In the genomic region with DNA sequence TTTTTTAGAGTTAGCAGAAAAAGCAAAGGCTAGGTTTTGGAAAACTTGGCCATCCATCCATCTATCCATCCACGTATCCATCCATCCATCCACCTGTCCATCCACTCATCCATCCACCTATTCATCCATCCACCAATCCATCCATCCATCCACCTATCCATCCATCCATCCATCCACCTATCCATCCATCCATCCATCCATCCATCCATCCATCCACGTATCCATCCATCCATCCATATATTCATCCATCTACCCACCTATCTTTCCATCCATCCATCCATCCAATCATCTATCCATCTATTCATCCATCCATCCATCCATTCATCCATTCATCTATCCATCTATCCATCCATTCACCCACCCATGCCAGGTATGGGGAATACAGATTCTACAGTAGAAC, we compare ENCODE assay signal across 35 cellular contexts.
"Had no signal": no experiment of that assay in that cellular context is flagged by ENCODE, and none has a peak within 500 bp of the region (broad histone marks: within the 10 kb centered on the region; RNA-seq: fewer than 3 reads in every experiment).

No MANE protein-coding gene starts in this region.

- DNase-seq: activated B cell treated with CpG ODN at 0.5 μM for 24 hours; activated CD4-positive, alpha-beta memory T cell treated with anti-CD3 and anti-CD28 coated beads for 36 hours; activated CD4-positive, alpha-beta T cell treated with anti-CD3 and anti-CD28 coated beads for 4 hours; activated CD4-positive, alpha-beta T cell treated with anti-CD3 and anti-CD28 coated beads, Interleukin-2, amount 10 ng/mL, durations not matched to agents 24 days and 14 days; activated CD4-positive, alpha-beta T cell treated with anti-CD3 and anti-CD28 coated beads, Interleukin-2, amount 50 U/mL, for 1 hour; activated CD4-positive, alpha-beta T cell treated with anti-CD3 and anti-CD28 coated beads, Interleukin-2, amount 50 U/mL, for 4 hours; activated CD4-positive, CD25-positive, alpha-beta regulatory T cell treated with anti-CD3 and anti-CD28 coated beads, Interleukin-2, amount 50 U/mL, for 72 hours; activated CD8-positive, alpha-beta memory T cell treated with anti-CD3 and anti-CD28 coated beads, Interleukin-2, amount 50 U/mL, for 4 hours; activated CD8-positive, alpha-beta T cell treated with anti-CD3 and anti-CD28 coated beads for 36 hours; activated effector memory CD4-positive, alpha-beta T cell treated with anti-CD3 and anti-CD28 coated beads, Interleukin-2, amount 50 U/mL, for 16 hours; activated gamma-delta T cell treated with Interleukin-2 at 50 U/mL for 16 hours; activated naive CD4-positive, alpha-beta T cell; activated naive CD4-positive, alpha-beta T cell treated with anti-CD3 and anti-CD28 coated beads, Interleukin-2, amount 10 ng/mL, durations not matched to agents 7 days and 5 days; activated naive CD8-positive, alpha-beta T cell treated with anti-CD3 and anti-CD28 coated beads for 36 hours; activated T-cell treated with anti-CD3 and anti-CD28 coated beads for 4 hours; activated T-cell treated with anti-CD3 and anti-CD28 coated beads, Interleukin-2, amount 50 U/mL, for 1 hour; activated T-cell treated with anti-CD3 and anti-CD28 coated beads, Interleukin-2, amount 50 U/mL, for 4 hours; activated T-cell treated with anti-CD3 and anti-CD28 coated beads, Interleukin-2, amount 50 U/mL, for 72 hours; adrenal gland; amniotic stem cell; aorta; body of pancreas; brain microvascular endothelial cell; central memory CD4-positive, alpha-beta T cell; T-helper 1 cell; T-helper 9 cell had no signal

- H3K4me3 ChIP-seq: adrenal gland, body of pancreas, breast epithelium had no signal

- H3K27ac ChIP-seq: adrenal gland, body of pancreas, brain microvascular endothelial cell, breast epithelium, VCaP had no signal

- H3K4me3 Mint-ChIP-seq: activated B cell treated with CpG ODN at 0.5 μM for 24 hours; activated CD4-positive, alpha-beta memory T cell treated with anti-CD3 and anti-CD28 coated beads for 36 hours; activated CD4-positive, alpha-beta T cell treated with anti-CD3 and anti-CD28 coated beads, Interleukin-2, amount 10 ng/mL, durations not matched to agents 24 days and 14 days; activated CD8-positive, alpha-beta T cell treated with anti-CD3 and anti-CD28 coated beads for 36 hours; activated naive CD4-positive, alpha-beta T cell treated with anti-CD3 and anti-CD28 coated beads, Interleukin-2, amount 10 ng/mL, durations not matched to agents 7 days and 5 days; activated naive CD8-positive, alpha-beta T cell treated with anti-CD3 and anti-CD28 coated beads for 36 hours; activated T-cell treated with anti-CD3 and anti-CD28 coated beads, Interleukin-2, amount 50 U/mL, for 4 hours; activated T-cell treated with anti-CD3 and anti-CD28 coated beads, Interleukin-2, amount 50 U/mL, for 72 hours; activated T-helper 1 cell treated with anti-CD3 and anti-CD28 coated beads, Interleukin-12 subunit alpha, Interleukin-12 subunit beta, Interleukin-2, Interleukin-4 antibody, amounts not matched to agents 30 ng/mL and 10 ng/mL and 1 ng/mL, durations not matched to agents 14 hours and 24 hours and 36 hours; activated T-helper 17 cell treated with anti-CD3 and anti-CD28 coated beads, Interleukin-2, amount 50 U/mL, for 72 hours; T-helper 1 cell treated with Interleukin-12 subunit alpha and Interleukin-12 subunit beta and Interleukin-4 antibody, amounts not matched to agents 30 μg/mL and 1 μg/mL, for 36 hours; T-helper 2 cell treated with Interferon-gamma antibody and Interleukin-4, amounts not matched to agents 5 μg/mL and 100 μg/mL, for 36 hours had no signal

- FAIRE-seq: astrocyte, TTC549 had no signal

- H3K9me3 Mint-ChIP-seq: activated B cell treated with CpG ODN at 0.5 μM for 24 hours; activated CD4-positive, alpha-beta memory T cell treated with anti-CD3 and anti-CD28 coated beads for 36 hours; activated CD4-positive, alpha-beta T cell treated with anti-CD3 and anti-CD28 coated beads, Interleukin-2, amount 10 ng/mL, durations not matched to agents 24 days and 14 days; activated CD8-positive, alpha-beta T cell treated with anti-CD3 and anti-CD28 coated beads for 36 hours; activated naive CD4-positive, alpha-beta T cell treated with anti-CD3 and anti-CD28 coated beads, Interleukin-2, amount 10 ng/mL, durations not matched to agents 7 days and 5 days; activated naive CD4-positive, alpha-beta T cell treated with anti-CD3 and anti-CD28 coated beads, Interleukin-2, amount 50 U/mL, for 72 hours; activated naive CD8-positive, alpha-beta T cell treated with anti-CD3 and anti-CD28 coated beads for 36 hours; activated T-cell treated with anti-CD3 and anti-CD28 coated beads, Interleukin-2, amount 50 U/mL, for 4 hours; activated T-cell treated with anti-CD3 and anti-CD28 coated beads, Interleukin-2, amount 50 U/mL, for 72 hours; activated T-helper 1 cell treated with anti-CD3 and anti-CD28 coated beads, Interleukin-12 subunit alpha, Interleukin-12 subunit beta, Interleukin-2, Interleukin-4 antibody, amounts not matched to agents 30 ng/mL and 10 ng/mL and 1 ng/mL, durations not matched to agents 14 hours and 24 hours and 36 hours; activated T-helper 17 cell treated with anti-CD3 and anti-CD28 coated beads, Interleukin-2, amount 50 U/mL, for 72 hours; T-helper 1 cell treated with Interleukin-12 subunit alpha and Interleukin-12 subunit beta and Interleukin-4 antibody, amounts not matched to agents 30 μg/mL and 1 μg/mL, for 36 hours; T-helper 2 cell treated with Interferon-gamma antibody and Interleukin-4, amounts not matched to agents 5 μg/mL and 100 μg/mL, for 36 hours had no signal

- H3K36me3 Mint-ChIP-seq: activated CD4-positive, alpha-beta memory T cell treated with anti-CD3 and anti-CD28 coated beads for 36 hours; activated naive CD4-positive, alpha-beta T cell treated with anti-CD3 and anti-CD28 coated beads, Interleukin-2, amount 10 ng/mL, durations not matched to agents 7 days and 5 days; activated naive CD4-positive, alpha-beta T cell treated with anti-CD3 and anti-CD28 coated beads, Interleukin-2, amount 50 U/mL, for 72 hours; activated naive CD8-positive, alpha-beta T cell treated with anti-CD3 and anti-CD28 coated beads for 36 hours had no signal

- H3K9me3 ChIP-seq: adrenal gland, body of pancreas, breast epithelium had no signal

- H3K27me3 ChIP-seq: body of pancreas, brain microvascular endothelial cell, breast epithelium had no signal

- H3K4me1 ChIP-seq: adrenal gland, breast epithelium had no signal

- H3K27me3 Mint-ChIP-seq: activated CD8-positive, alpha-beta T cell treated with anti-CD3 and anti-CD28 coated beads for 36 hours; activated naive CD8-positive, alpha-beta T cell treated with anti-CD3 and anti-CD28 coated beads for 36 hours had no signal

- ATAC-seq: activated CD8-positive, alpha-beta T cell treated with anti-CD3 and anti-CD28 coated beads for 36 hours; activated naive CD4-positive, alpha-beta T cell treated with anti-CD3 and anti-CD28 coated beads, Interleukin-2, amount 50 U/mL, for 72 hours; activated T-cell treated with anti-CD3 and anti-CD28 coated beads, Interleukin-2, amount 50 U/mL, for 4 hours; activated T-cell treated with anti-CD3 and anti-CD28 coated beads, Interleukin-2, amount 50 U/mL, for 72 hours; activated T-helper 17 cell treated with anti-CD3 and anti-CD28 coated beads, Interleukin-2, amount 50 U/mL, for 72 hours; body of pancreas had no signal

- H3K36me3 ChIP-seq: adrenal gland, brain microvascular endothelial cell, breast epithelium had no signal

- H3K27ac Mint-ChIP-seq: activated B cell treated with CpG ODN at 0.5 μM for 24 hours; activated CD4-positive, alpha-beta memory T cell treated with anti-CD3 and anti-CD28 coated beads for 36 hours; activated CD4-positive, alpha-beta T cell treated with anti-CD3 and anti-CD28 coated beads, Interleukin-2, amount 10 ng/mL, durations not matched to agents 24 days and 14 days; activated CD8-positive, alpha-beta T cell treated with anti-CD3 and anti-CD28 coated beads for 36 hours; activated naive CD4-positive, alpha-beta T cell treated with anti-CD3 and anti-CD28 coated beads, Interleukin-2, amount 10 ng/mL, durations not matched to agents 7 days and 5 days; activated naive CD4-positive, alpha-beta T cell treated with anti-CD3 and anti-CD28 coated beads, Interleukin-2, amount 50 U/mL, for 72 hours; activated naive CD8-positive, alpha-beta T cell treated with anti-CD3 and anti-CD28 coated beads for 36 hours; activated T-cell treated with anti-CD3 and anti-CD28 coated beads, Interleukin-2, amount 50 U/mL, for 72 hours; activated T-helper 1 cell treated with anti-CD3 and anti-CD28 coated beads, Interleukin-12 subunit alpha, Interleukin-12 subunit beta, Interleukin-2, Interleukin-4 antibody, amounts not matched to agents 30 ng/mL and 10 ng/mL and 1 ng/mL, durations not matched to agents 14 hours and 24 hours and 36 hours; activated T-helper 17 cell treated with anti-CD3 and anti-CD28 coated beads, Interleukin-2, amount 50 U/mL, for 72 hours; T-helper 1 cell treated with Interleukin-12 subunit alpha and Interleukin-12 subunit beta and Interleukin-4 antibody, amounts not matched to agents 30 μg/mL and 1 μg/mL, for 36 hours; T-helper 2 cell treated with Interferon-gamma antibody and Interleukin-4, amounts not matched to agents 5 μg/mL and 100 μg/mL, for 36 hours had no signal
